Comparison of ENCODE assay signal across 9 cellular contexts in genomic region chr11:9250139-9250582, GRCh38. TPM values are rescaled to one million over a fixed set of nuclear protein-coding genes. Genes with fewer than 3 reads are reported as not detected.
DNase-seq lines count a peak whose midpoint lies in the region; ATAC-seq, FAIRE-seq and TF ChIP-seq lines count a peak whose summit lies in the region.
"Had no signal": no experiment of that assay in that cellular context is flagged by ENCODE, and none has a peak within 500 bp of the region (broad histone marks: within the 10 kb centered on the region; RNA-seq: fewer than 3 reads in every experiment).

No MANE protein-coding gene starts in this region.

- no peak for TF ChIP-seq CTCF in tibial nerve (IDR thresholded peaks at IDR 0.05)
- TF ChIP-seq CTCF in coronary artery (IDR thresholded peaks at IDR 0.05) = no peak

- peak; percentile 30 for DNase-seq in stimulated activated CD4-positive, alpha-beta T cell treated with anti-CD3 and anti-CD28 coated beads, Interleukin-1b, Interleukin-23, amount 100 ng/mL, for 48 hours
- no peak for DNase-seq in stimulated activated CD4-positive, alpha-beta T cell treated with anti-CD3 and anti-CD28 coated beads, Interleukin-4, amount 100 ng/mL, for 1 hour
- DNase-seq in activated CD4-positive, alpha-beta memory T cell treated with anti-CD3 and anti-CD28 coated beads for 36 hours = peak; percentile 55
- DNase-seq in pons (ENCODE audit: low spot score) (peak; percentile 52), H54 (ENCODE audit: insufficient read length, low spot score) (no peak), tibial nerve (ENCODE audit: low spot score in 2 of 2) (no peak), coronary artery (ENCODE audit: low spot score) (no peak)

- POLR2A ChIA-PET in activated CD4-positive, alpha-beta memory T cell treated with anti-CD3 and anti-CD28 coated beads for 36 hours (lab: Charles Lee) = interaction anchor here (0.6 to 2.5 kb wide), 5 partner anchors 15 to 131 kb away, joined by 3 to 10 read pairs (median 5); partner anchors contain the start of gene DENND5A

- FAIRE-seq in H54 (lab: Jason Lieb, UNC) = no peak

- H3K27ac Mint-ChIP-seq in activated CD4-positive, alpha-beta memory T cell treated with anti-CD3 and anti-CD28 coated beads for 36 hours = peak overlapping the region; percentile 67

- ATAC-seq in HG03108 (IDR thresholded peaks at IDR 0.05; ENCODE audit: unreplicated experiment) = peak; percentile 50

- 22 to 32% methylated on average over 2 of the region's 2 CpGs for WGBS in tibial nerve, 2 donors

- H3K27me3 ChIP-seq in tibial nerve = no peaks in the 10 kb centered on the region

- H3K27me3 Mint-ChIP-seq in activated CD4-positive, alpha-beta memory T cell treated with anti-CD3 and anti-CD28 coated beads for 36 hours = no peaks in the 10 kb centered on the region

- peak overlapping the region in 1 of 4 donors; percentile 13 for H3K27ac ChIP-seq in tibial nerve
- no peak overlapping the region for H3K27ac ChIP-seq in coronary artery

- TF ChIP-seq POLR2A in H54 (IDR thresholded peaks at IDR 0.05; ENCODE audit: low read depth, low read length) = no peak
- TF ChIP-seq POLR2A in tibial nerve (IDR thresholded peaks at IDR 0.05) = no peak

- peak overlapping the region; percentile 15 for H3K4me3 Mint-ChIP-seq in activated CD4-positive, alpha-beta memory T cell treated with anti-CD3 and anti-CD28 coated beads for 36 hours

- H3K36me3 Mint-ChIP-seq in activated CD4-positive, alpha-beta memory T cell treated with anti-CD3 and anti-CD28 coated beads for 36 hours = peaks cover 6% of the 10 kb centered on the region

- no peak for TF ChIP-seq EP300 in tibial nerve (IDR thresholded peaks at IDR 0.05)

- no peaks in the 10 kb centered on the region for H3K9me3 Mint-ChIP-seq in activated CD4-positive, alpha-beta memory T cell treated with anti-CD3 and anti-CD28 coated beads for 36 hours

- H3K4me1 Mint-ChIP-seq in activated CD4-positive, alpha-beta memory T cell treated with anti-CD3 and anti-CD28 coated beads for 36 hours (ENCODE audit: low read depth) = peaks cover 51% of the 10 kb centered on the region

- no peaks in the 10 kb centered on the region for H3K9me3 ChIP-seq in tibial nerve

- CTCF ChIA-PET in activated CD4-positive, alpha-beta memory T cell treated with anti-CD3 and anti-CD28 coated beads for 36 hours (lab: Charles Lee) = interaction anchor here (0.9 to 1.2 kb wide), 4 partner anchors 8 to 529 kb away, joined by 3 to 7 read pairs (median 4); partner anchors contain the start of gene DENND5A

- H3K4me1 ChIP-seq in tibial nerve = peaks cover 0 to 25% (median 3%) of the 10 kb centered on the region in 4 donors

- intact Hi-C loops in activated CD4-positive, alpha-beta memory T cell treated with anti-CD3 and anti-CD28 coated beads for 36 hours (cut with micrococcal nuclease) = loop anchor here (1.0 kb wide), 2 partner anchors 14 to 41 kb away; no protein-coding TSS in a partner anchor

- H3K4me3 ChIP-seq in tibial nerve (no peak overlapping the region), coronary artery (no peak overlapping the region)
- H3K4me3 ChIP-seq: skin epidermis had no signal

- peaks cover 0 to 3% (median 0%) of the 10 kb centered on the region in 3 donors for H3K36me3 ChIP-seq in tibial nerve

RNA-seq across cellular contexts. Expression of gene DENND5A, which starts 15.0 kb away (rescaled TPM):
- 10 to 100 TPM; 41.3 to 41.9 TPM for total RNA-seq in activated CD4-positive, alpha-beta memory T cell treated with anti-CD3 and anti-CD28 coated beads for 36 hours
- total RNA-seq in tibial nerve = 100 to 1,000 TPM; 110 to 134 (median 118) TPM

Comparison
In these comparisons a context has a peak if more than half of its experiments do, and no peak if none do; other contexts are left out.
1. DNase-seq: peak in stimulated activated CD4-positive, alpha-beta T cell treated with anti-CD3 and anti-CD28 coated beads, Interleukin-1b, Interleukin-23, amount 100 ng/mL, for 48 hours (single experiment), activated CD4-positive, alpha-beta memory T cell treated with anti-CD3 and anti-CD28 coated beads for 36 hours (single experiment) and pons (single experiment); none in stimulated activated CD4-positive, alpha-beta T cell treated with anti-CD3 and anti-CD28 coated beads, Interleukin-4, amount 100 ng/mL, for 1 hour (single experiment), H54 (single experiment), tibial nerve (0 of 2) and coronary artery (single experiment).